1 cellular context compared by ENCODE assay signal in the genomic region with DNA sequence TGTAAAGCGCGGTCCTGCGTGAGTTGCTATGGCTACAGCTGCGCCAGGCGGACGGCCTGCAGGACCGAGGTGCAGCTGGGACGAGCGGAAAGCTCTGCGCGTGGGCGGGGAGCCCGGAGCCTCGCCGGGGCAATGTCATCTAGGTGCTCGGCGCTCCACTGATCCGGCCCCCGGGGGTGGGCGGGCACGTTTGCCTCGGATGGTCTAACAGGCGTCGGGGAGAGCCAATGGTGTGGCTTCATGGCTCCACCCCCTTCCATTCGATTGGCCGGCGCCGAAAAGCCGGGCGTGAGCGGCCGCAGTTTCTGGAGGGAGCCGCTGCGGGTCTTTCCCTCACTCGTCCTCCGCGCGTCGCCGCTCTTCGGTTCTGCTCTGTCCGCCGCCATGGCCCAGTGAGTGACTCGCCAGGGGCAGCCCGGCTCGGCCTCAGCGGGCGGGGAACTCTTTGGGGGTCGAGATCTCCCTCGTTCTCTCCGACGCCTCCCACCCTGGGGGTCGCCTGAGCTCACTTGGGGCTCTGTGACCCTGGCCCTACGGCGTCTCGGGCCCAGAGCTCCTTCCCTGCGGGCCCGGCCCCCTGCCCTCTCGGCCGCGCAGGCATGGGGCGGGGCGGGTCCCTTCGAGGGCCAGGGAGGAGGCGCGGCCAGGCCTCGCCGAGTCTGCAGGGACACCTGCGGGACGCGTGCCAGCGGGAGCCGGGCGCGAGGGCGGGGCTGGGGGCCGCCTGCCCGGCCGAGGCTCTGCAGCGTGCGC.
TF ChIP-seq lines count a peak whose summit lies in the region.

A gene (plus strand): TSS at position 331 of the 753 bp plus-strand sequence. CDS start 54 bp downstream, at position 385.

TF ChIP-seq in K562, 482 proteins besides CTCF, POLR2A, EP300 and RAD21 (continued from another document and continues in another):
- TF ChIP-seq, protein P1, sequence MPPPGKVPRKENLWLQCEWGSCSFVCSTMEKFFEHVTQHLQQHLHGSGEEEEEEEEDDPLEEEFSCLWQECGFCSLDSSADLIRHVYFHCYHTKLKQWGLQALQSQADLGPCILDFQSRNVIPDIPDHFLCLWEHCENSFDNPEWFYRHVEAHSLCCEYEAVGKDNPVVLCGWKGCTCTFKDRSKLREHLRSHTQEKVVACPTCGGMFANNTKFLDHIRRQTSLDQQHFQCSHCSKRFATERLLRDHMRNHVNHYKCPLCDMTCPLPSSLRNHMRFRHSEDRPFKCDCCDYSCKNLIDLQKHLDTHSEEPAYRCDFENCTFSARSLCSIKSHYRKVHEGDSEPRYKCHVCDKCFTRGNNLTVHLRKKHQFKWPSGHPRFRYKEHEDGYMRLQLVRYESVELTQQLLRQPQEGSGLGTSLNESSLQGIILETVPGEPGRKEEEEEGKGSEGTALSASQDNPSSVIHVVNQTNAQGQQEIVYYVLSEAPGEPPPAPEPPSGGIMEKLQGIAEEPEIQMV (tag; conservative IDR thresholded peaks at IDR 0.05; ENCODE audit: low read depth): no peak
- TF ChIP-seq NR1H2 (CRISPR knock-in tag; IDR thresholded peaks at IDR 0.05): peak; percentile 59; the same call in 1 of the 2 replicates
- TF ChIP-seq, protein P2, sequence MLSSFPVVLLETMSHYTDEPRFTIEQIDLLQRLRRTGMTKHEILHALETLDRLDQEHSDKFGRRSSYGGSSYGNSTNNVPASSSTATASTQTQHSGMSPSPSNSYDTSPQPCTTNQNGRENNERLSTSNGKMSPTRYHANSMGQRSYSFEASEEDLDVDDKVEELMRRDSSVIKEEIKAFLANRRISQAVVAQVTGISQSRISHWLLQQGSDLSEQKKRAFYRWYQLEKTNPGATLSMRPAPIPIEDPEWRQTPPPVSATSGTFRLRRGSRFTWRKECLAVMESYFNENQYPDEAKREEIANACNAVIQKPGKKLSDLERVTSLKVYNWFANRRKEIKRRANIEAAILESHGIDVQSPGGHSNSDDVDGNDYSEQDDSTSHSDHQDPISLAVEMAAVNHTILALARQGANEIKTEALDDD (IDR thresholded peaks at IDR 0.05): peak; percentile 31; the same call in 1 of the 2 replicates
- TF ChIP-seq, protein P3, sequence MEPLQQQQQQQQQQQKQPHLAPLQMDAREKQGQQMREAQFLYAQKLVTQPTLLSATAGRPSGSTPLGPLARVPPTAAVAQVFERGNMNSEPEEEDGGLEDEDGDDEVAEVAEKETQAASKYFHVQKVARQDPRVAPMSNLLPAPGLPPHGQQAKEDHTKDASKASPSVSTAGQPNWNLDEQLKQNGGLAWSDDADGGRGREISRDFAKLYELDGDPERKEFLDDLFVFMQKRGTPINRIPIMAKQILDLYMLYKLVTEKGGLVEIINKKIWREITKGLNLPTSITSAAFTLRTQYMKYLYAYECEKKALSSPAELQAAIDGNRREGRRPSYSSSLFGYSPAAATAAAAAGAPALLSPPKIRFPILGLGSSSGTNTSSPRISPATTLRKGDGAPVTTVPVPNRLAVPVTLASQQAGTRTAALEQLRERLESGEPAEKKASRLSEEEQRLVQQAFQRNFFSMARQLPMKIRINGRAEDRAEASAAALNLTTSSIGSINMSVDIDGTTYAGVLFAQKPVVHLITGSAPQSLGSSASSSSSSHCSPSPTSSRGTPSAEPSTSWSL (CRISPR knock-in tag; IDR thresholded peaks at IDR 0.05; ENCODE audit: borderline replicate concordance): no peak
- TF ChIP-seq, protein P4, sequence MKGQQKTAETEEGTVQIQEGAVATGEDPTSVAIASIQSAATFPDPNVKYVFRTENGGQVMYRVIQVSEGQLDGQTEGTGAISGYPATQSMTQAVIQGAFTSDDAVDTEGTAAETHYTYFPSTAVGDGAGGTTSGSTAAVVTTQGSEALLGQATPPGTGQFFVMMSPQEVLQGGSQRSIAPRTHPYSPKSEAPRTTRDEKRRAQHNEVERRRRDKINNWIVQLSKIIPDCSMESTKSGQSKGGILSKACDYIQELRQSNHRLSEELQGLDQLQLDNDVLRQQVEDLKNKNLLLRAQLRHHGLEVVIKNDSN (CRISPR knock-in tag; IDR thresholded peaks at IDR 0.05): peak; percentile 12; the same call in 1 of the 2 replicates
- TF ChIP-seq TFAM (CRISPR knock-in tag; conservative IDR thresholded peaks at IDR 0.05): no peak
- TF ChIP-seq, protein P5, sequence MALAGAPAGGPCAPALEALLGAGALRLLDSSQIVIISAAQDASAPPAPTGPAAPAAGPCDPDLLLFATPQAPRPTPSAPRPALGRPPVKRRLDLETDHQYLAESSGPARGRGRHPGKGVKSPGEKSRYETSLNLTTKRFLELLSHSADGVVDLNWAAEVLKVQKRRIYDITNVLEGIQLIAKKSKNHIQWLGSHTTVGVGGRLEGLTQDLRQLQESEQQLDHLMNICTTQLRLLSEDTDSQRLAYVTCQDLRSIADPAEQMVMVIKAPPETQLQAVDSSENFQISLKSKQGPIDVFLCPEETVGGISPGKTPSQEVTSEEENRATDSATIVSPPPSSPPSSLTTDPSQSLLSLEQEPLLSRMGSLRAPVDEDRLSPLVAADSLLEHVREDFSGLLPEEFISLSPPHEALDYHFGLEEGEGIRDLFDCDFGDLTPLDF (CRISPR knock-in tag; IDR thresholded peaks at IDR 0.05): peak; percentile 58; the same call in 1 of the 2 replicates
- TF ChIP-seq ZFP1 (CRISPR knock-in tag; IDR thresholded peaks at IDR 0.05): no peak
- no peak for TF ChIP-seq ZNF507 (tag; conservative IDR thresholded peaks at IDR 0.05)
- TF ChIP-seq ZNF175 (CRISPR knock-in tag; IDR thresholded peaks at IDR 0.05; ENCODE audit: low read depth): 0 out of 2 replicates have a peak, but pooled peaks have one; percentile 20
- no peak for TF ChIP-seq DDX20 (tag; IDR thresholded peaks at IDR 0.05; ENCODE audit: low read depth)
- TF ChIP-seq POU5F1 (IDR thresholded peaks at IDR 0.05; ENCODE audit: borderline replicate concordance, low read depth, low read length, partially characterized antibody): no peak
- TF ChIP-seq, protein P6, sequence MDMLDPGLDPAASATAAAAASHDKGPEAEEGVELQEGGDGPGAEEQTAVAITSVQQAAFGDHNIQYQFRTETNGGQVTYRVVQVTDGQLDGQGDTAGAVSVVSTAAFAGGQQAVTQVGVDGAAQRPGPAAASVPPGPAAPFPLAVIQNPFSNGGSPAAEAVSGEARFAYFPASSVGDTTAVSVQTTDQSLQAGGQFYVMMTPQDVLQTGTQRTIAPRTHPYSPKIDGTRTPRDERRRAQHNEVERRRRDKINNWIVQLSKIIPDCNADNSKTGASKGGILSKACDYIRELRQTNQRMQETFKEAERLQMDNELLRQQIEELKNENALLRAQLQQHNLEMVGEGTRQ (CRISPR knock-in tag; IDR thresholded peaks at IDR 0.05): no peak; the same call in 1 of the 2 replicates
- peak; percentile 93 to 98 for TF ChIP-seq MAZ (CRISPR knock-in tag; conservative IDR thresholded peaks at IDR 0.05 in 1 of 2, IDR thresholded peaks at IDR 0.05 in 1 of 2)
- peak; percentile 87 for TF ChIP-seq EP400 (IDR thresholded peaks at IDR 0.05)
- TF ChIP-seq, protein P7, sequence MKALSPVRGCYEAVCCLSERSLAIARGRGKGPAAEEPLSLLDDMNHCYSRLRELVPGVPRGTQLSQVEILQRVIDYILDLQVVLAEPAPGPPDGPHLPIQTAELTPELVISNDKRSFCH (CRISPR knock-in tag; IDR thresholded peaks at IDR 0.05): no peak
- TF ChIP-seq, protein P7 (tag; IDR thresholded peaks at IDR 0.05): 0 out of 2 replicates have a peak, but pooled peaks have one; percentile 54
- TF ChIP-seq SREBF1 (IDR thresholded peaks at IDR 0.05; ENCODE audit: borderline replicate concordance, low read depth, low read length): peak; percentile 86
- peak; percentile 84 for TF ChIP-seq NFRKB (IDR thresholded peaks at IDR 0.05; ENCODE audit: low read depth)
- TF ChIP-seq ZC3H8 (IDR thresholded peaks at IDR 0.05): no peak
- TF ChIP-seq RFX7 (CRISPR knock-in tag; IDR thresholded peaks at IDR 0.05): no peak
- TF ChIP-seq, protein P8, sequence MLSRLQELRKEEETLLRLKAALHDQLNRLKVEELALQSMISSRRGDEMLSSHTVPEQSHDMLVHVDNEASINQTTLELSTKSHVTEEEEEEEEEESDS (CRISPR knock-in tag; IDR thresholded peaks at IDR 0.05): no peak
- TF ChIP-seq DNMT1 (IDR thresholded peaks at IDR 0.05): no peak
- TF ChIP-seq, protein P9, sequence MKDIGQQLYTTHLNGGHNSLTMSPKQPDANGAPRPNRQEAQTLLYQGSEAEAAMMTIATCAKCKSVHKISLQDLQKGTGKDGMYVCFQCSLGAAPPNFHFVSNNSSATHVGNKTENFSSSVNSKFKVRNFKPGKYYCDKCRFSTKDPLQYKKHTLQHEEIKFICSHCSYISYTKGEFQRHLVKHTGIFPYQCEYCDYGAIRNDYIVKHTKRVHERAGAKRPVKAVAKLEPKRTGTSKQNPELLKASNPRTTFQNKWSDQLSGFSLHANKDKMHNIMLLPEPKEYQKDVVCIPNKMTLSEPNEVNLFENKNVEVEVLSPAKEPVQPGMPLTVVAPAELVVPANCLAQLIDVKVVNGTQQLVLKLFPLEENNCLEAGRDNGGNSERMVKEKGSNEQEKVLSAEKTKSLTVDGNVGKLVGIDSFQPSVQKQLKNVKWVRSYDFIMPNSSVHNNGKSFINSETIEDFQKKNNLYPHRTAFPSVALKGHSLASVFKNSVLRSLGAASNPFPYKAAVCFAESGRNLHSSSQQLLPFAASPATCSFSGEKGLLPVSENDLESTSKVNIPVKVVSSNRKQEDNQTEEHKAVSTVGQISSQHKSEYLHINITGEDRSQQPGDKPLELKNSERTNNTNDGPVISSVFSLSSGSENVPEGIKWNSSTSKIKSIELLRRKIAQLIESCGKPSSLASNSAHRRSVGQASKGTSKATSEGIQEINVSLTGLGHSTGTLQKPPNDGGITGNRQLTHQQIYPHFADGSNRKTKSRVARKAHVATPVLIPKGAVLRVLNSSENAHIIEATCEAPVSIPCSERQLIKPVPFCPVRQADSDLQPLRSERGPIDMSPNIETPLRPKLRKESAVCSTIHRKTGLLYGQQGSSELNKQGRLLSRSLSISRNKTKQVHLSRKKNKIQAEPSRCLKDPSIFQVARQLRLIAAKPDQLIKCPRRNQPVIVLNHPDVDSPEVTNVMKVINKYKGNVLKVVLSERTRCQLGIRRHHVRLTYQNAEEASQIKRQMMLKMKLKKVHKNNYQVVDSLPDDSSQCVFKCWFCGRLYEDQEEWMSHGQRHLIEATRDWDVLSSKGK (CRISPR knock-in tag; IDR thresholded peaks at IDR 0.05): no peak
- TF ChIP-seq, protein P10, sequence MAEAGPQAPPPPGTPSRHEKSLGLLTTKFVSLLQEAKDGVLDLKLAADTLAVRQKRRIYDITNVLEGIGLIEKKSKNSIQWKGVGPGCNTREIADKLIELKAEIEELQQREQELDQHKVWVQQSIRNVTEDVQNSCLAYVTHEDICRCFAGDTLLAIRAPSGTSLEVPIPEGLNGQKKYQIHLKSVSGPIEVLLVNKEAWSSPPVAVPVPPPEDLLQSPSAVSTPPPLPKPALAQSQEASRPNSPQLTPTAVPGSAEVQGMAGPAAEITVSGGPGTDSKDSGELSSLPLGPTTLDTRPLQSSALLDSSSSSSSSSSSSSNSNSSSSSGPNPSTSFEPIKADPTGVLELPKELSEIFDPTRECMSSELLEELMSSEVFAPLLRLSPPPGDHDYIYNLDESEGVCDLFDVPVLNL (CRISPR knock-in tag; IDR thresholded peaks at IDR 0.05; ENCODE audit: low read depth): no peak
- peak; percentile 100 for TF ChIP-seq RBFOX2 (IDR thresholded peaks at IDR 0.05; ENCODE audit: low read depth, low read length)
- TF ChIP-seq, protein P11, sequence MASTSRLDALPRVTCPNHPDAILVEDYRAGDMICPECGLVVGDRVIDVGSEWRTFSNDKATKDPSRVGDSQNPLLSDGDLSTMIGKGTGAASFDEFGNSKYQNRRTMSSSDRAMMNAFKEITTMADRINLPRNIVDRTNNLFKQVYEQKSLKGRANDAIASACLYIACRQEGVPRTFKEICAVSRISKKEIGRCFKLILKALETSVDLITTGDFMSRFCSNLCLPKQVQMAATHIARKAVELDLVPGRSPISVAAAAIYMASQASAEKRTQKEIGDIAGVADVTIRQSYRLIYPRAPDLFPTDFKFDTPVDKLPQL (IDR thresholded peaks at IDR 0.05; ENCODE audit: extremely low read depth, insufficient read length): no peak
- TF ChIP-seq EHMT2 (IDR thresholded peaks at IDR 0.05): no peak
- TF ChIP-seq, protein P12, sequence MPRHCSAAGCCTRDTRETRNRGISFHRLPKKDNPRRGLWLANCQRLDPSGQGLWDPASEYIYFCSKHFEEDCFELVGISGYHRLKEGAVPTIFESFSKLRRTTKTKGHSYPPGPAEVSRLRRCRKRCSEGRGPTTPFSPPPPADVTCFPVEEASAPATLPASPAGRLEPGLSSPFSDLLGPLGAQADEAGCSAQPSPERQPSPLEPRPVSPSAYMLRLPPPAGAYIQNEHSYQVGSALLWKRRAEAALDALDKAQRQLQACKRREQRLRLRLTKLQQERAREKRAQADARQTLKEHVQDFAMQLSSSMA (CRISPR knock-in tag; IDR thresholded peaks at IDR 0.05): no peak
- TF ChIP-seq ZC3H4 (CRISPR knock-in tag; IDR thresholded peaks at IDR 0.05; ENCODE audit: borderline replicate concordance): no peak; the same call in 1 of the 2 replicates
- TF ChIP-seq TAF1 (IDR thresholded peaks at IDR 0.05; ENCODE audit: control insufficient read depth, extremely low read depth, insufficient read depth, low read length, severe bottlenecking): peak; percentile 91
- TF ChIP-seq TGIF2 (CRISPR knock-in tag; IDR thresholded peaks at IDR 0.05): no peak
- TF ChIP-seq KLF1 (tag; IDR thresholded peaks at IDR 0.05): 0 out of 2 replicates have a peak, but pooled peaks have one; percentile 41
- TF ChIP-seq ZBTB1 (CRISPR knock-in tag; IDR thresholded peaks at IDR 0.05; ENCODE audit: borderline replicate concordance, low read depth): peak; percentile 57; the same call in 1 of the 2 replicates
- no peak for TF ChIP-seq KAT2B (IDR thresholded peaks at IDR 0.05; ENCODE audit: low read depth, low read length)
- TF ChIP-seq SMAD1 (IDR thresholded peaks at IDR 0.05; ENCODE audit: low read depth, low read length, partially characterized antibody): no peak
- TF ChIP-seq, protein P13, sequence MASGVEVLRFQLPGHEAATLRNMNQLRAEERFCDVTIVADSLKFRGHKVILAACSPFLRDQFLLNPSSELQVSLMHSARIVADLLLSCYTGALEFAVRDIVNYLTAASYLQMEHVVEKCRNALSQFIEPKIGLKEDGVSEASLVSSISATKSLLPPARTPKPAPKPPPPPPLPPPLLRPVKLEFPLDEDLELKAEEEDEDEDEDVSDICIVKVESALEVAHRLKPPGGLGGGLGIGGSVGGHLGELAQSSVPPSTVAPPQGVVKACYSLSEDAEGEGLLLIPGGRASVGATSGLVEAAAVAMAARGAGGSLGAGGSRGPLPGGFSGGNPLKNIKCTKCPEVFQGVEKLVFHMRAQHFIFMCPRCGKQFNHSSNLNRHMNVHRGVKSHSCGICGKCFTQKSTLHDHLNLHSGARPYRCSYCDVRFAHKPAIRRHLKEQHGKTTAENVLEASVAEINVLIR (CRISPR knock-in tag; IDR thresholded peaks at IDR 0.05): peak; percentile 47
- TF ChIP-seq, protein P14, sequence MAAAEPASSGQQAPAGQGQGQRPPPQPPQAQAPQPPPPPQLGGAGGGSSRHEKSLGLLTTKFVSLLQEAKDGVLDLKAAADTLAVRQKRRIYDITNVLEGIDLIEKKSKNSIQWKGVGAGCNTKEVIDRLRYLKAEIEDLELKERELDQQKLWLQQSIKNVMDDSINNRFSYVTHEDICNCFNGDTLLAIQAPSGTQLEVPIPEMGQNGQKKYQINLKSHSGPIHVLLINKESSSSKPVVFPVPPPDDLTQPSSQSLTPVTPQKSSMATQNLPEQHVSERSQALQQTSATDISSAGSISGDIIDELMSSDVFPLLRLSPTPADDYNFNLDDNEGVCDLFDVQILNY (CRISPR knock-in tag; IDR thresholded peaks at IDR 0.05): 0 out of 2 replicates have a peak, but pooled peaks have one; percentile 19
- TF ChIP-seq CCNT2 (IDR thresholded peaks at IDR 0.05; ENCODE audit: borderline replicate concordance, extremely low read depth, insufficient read length, low read depth, low read length): peak; percentile 81
- no peak for TF ChIP-seq ZNF764 (CRISPR knock-in tag; IDR thresholded peaks at IDR 0.05; ENCODE audit: low read depth)
- no peak for TF ChIP-seq PTBP1 (IDR thresholded peaks at IDR 0.05; ENCODE audit: low read depth, low read length)
